12 cellular contexts compared by ENCODE assay signal in genomic region chr19:45276284-45276687, GRCh38. TPM values are rescaled to one million over a fixed set of nuclear protein-coding genes. Genes with fewer than 3 reads are reported as not detected.
A peak's percentile ranks its signal among the peaks of the same experiment; 100 is the strongest.
DNase-seq lines count a peak whose midpoint lies in the region; ATAC-seq and TF ChIP-seq lines count a peak whose summit lies in the region.
"Had no signal": no experiment of that assay in that cellular context is flagged by ENCODE, and none has a peak within 500 bp of the region (broad histone marks: within the 10 kb centered on the region; RNA-seq: fewer than 3 reads in every experiment).

No MANE protein-coding gene starts in this region.

- TF ChIP-seq CTCF in RWPE1 (conservative IDR thresholded peaks at IDR 0.05; ENCODE audit: low read depth) (no peak), neural crest cell (conservative IDR thresholded peaks at IDR 0.05) (no peak)

- H3K4me1 ChIP-seq in HAP-1: peaks cover 16% of the 10 kb centered on the region

- in situ Hi-C loops in HAP-1 (cut with MboI; ENCODE audit: low sequenced_read_pairs): no loop called here

- POLR2A ChIA-PET in RWPE1 (lab: Yijun Ruan, JAX; ENCODE audit: low non-redundant PET): no interaction called here
- POLR2A ChIA-PET in activated CD4-positive, alpha-beta T cell treated with anti-CD3 and anti-CD28 coated beads, Interleukin-2, amount 10 ng/mL, durations not matched to agents 7 days and 5 days (lab: Charles Lee): no interaction called here

- ATAC-seq in GM19328 (IDR thresholded peaks at IDR 0.05; ENCODE audit: unreplicated experiment): no peak

- no peak overlapping the region for H3K4me3 Mint-ChIP-seq in neural crest cell
- no peak overlapping the region for H3K4me3 Mint-ChIP-seq in activated CD4-positive, alpha-beta T cell treated with anti-CD3 and anti-CD28 coated beads, Interleukin-2, amount 10 ng/mL, durations not matched to agents 7 days and 5 days
- H3K4me3 Mint-ChIP-seq: nephron progenitor cell had no signal

- H3K4me3 ChIP-seq in HAP-1: no peak overlapping the region

- H3K27me3 ChIP-seq in HAP-1 (ENCODE audit: low read depth): no peaks in the 10 kb centered on the region

- no peaks in the 10 kb centered on the region for H3K27me3 Mint-ChIP-seq in neural crest cell (ENCODE audit: low read depth)
- no peaks in the 10 kb centered on the region for H3K27me3 Mint-ChIP-seq in activated CD4-positive, alpha-beta T cell treated with anti-CD3 and anti-CD28 coated beads, Interleukin-2, amount 10 ng/mL, durations not matched to agents 7 days and 5 days

- DNase-seq in HAP-1 (ENCODE audit: low spot score in 2 of 2) (peak; percentile 91 to 92), NCI-H1417 treated with DMSO at 0.1 percent for 48 hours (lab: John Stamatoyannopoulos, UW) (peak; percentile 4), RWPE1 (ENCODE audit: low spot score) (no peak), neural crest cell (ENCODE audit: low read depth, low spot score) (no peak), mucosa of gallbladder (ENCODE audit: low spot score) (no peak)
- DNase-seq in activated CD4-positive, alpha-beta T cell treated with anti-CD3 and anti-CD28 coated beads, Interleukin-2, amount 10 ng/mL, durations not matched to agents 7 days and 5 days: no peak
- DNase-seq: activated naive CD4-positive, alpha-beta T cell treated with anti-CD3 and anti-CD28 coated beads, Interleukin-2, amount 50 U/mL, for 16 hours; cerebellar nuclear complex; hypothalamus; nephron progenitor cell had no signal

- H3K4me1 Mint-ChIP-seq in neural crest cell: peaks cover 4% of the 10 kb centered on the region
- H3K4me1 Mint-ChIP-seq in activated CD4-positive, alpha-beta T cell treated with anti-CD3 and anti-CD28 coated beads, Interleukin-2, amount 10 ng/mL, durations not matched to agents 7 days and 5 days: no peaks in the 10 kb centered on the region
- H3K4me1 Mint-ChIP-seq: nephron progenitor cell had no signal

- H3K36me3 ChIP-seq in HAP-1 (replicated peaks): peaks cover 55% of the 10 kb centered on the region

- peak overlapping the region; percentile 45 for H3K27ac Mint-ChIP-seq in neural crest cell (ENCODE audit: unreplicated experiment)
- no peak overlapping the region for H3K27ac Mint-ChIP-seq in activated CD4-positive, alpha-beta T cell treated with anti-CD3 and anti-CD28 coated beads, Interleukin-2, amount 10 ng/mL, durations not matched to agents 7 days and 5 days
- H3K27ac Mint-ChIP-seq: nephron progenitor cell had no signal

- peaks cover 12% of the 10 kb centered on the region for H3K36me3 Mint-ChIP-seq in neural crest cell (ENCODE audit: low read depth)
- H3K36me3 Mint-ChIP-seq in activated CD4-positive, alpha-beta T cell treated with anti-CD3 and anti-CD28 coated beads, Interleukin-2, amount 10 ng/mL, durations not matched to agents 7 days and 5 days (ENCODE audit: low read depth): peaks cover 3% of the 10 kb centered on the region

- no peaks in the 10 kb centered on the region for H3K9me3 ChIP-seq in HAP-1

- peak overlapping the region; percentile 12; the same call in 1 of the 2 replicates for H3K27ac ChIP-seq in RWPE1

- H3K9me3 Mint-ChIP-seq in neural crest cell: no peaks in the 10 kb centered on the region
- H3K9me3 Mint-ChIP-seq in activated CD4-positive, alpha-beta T cell treated with anti-CD3 and anti-CD28 coated beads, Interleukin-2, amount 10 ng/mL, durations not matched to agents 7 days and 5 days: no peaks in the 10 kb centered on the region
- H3K9me3 Mint-ChIP-seq: nephron progenitor cell had no signal

- CTCF ChIA-PET in RWPE1 (lab: Yijun Ruan, JAX): no interaction called here
- CTCF ChIA-PET in activated CD4-positive, alpha-beta T cell treated with anti-CD3 and anti-CD28 coated beads, Interleukin-2, amount 10 ng/mL, durations not matched to agents 7 days and 5 days (lab: Charles Lee): interaction anchor here (0.6 to 1.3 kb wide), 2 partner anchors 13 to 24 kb away, joined by 3 to 7 read pairs; no protein-coding TSS in a partner anchor

RNA-seq across cellular contexts. Expression of gene MARK4, which starts 25.2 kb away (rescaled TPM):
- total RNA-seq in neural crest cell (57.2 and 59.8 TPM in 2 replicates), mucosa of gallbladder (38.8 TPM)
- 10 to 100 TPM; 19.5 to 19.6 TPM for total RNA-seq in activated CD4-positive, alpha-beta T cell treated with anti-CD3 and anti-CD28 coated beads, Interleukin-2, amount 10 ng/mL, durations not matched to agents 7 days and 5 days

RNA-seq across cellular contexts. Expression of gene EXOC3L2, which starts 31.1 kb away (rescaled TPM):
- total RNA-seq in neural crest cell (0.91 and 1.1 TPM in 2 replicates), mucosa of gallbladder (9.0 TPM)
- not detected for total RNA-seq in activated CD4-positive, alpha-beta T cell treated with anti-CD3 and anti-CD28 coated beads, Interleukin-2, amount 10 ng/mL, durations not matched to agents 7 days and 5 days

RNA-seq across cellular contexts. Expression of gene CKM, which starts 46.4 kb away (rescaled TPM):
- not detected in 2 replicates for total RNA-seq in neural crest cell
- not detected for total RNA-seq in mucosa of gallbladder
- not detected for total RNA-seq in activated CD4-positive, alpha-beta T cell treated with anti-CD3 and anti-CD28 coated beads, Interleukin-2, amount 10 ng/mL, durations not matched to agents 7 days and 5 days
- total RNA-seq: epithelial cell of proximal tubule had no signal

Comparison
In these comparisons a context has a peak if more than half of its experiments do, and no peak if none do; other contexts are left out.
1. DNase-seq: peak in HAP-1 (2 of 2) and NCI-H1417 treated with DMSO at 0.1 percent for 48 hours (single experiment); none in RWPE1 (single experiment), neural crest cell (single experiment), mucosa of gallbladder (single experiment) and activated CD4-positive, alpha-beta T cell treated with anti-CD3 and anti-CD28 coated beads, Interleukin-2, amount 10 ng/mL, durations not matched to agents 7 days and 5 days (single experiment).